In genomic region chr12:95217377-95218163, GRCh38 we compare ENCODE assay signal across 1 cellular context.
TF ChIP-seq lines count a peak whose summit lies in the region.

Gene FGD6 (minus strand): TSS chr12:95217467. CDS start chr12:95217240, 227 bp downstream.
Gene VEZT (plus strand): TSS chr12:95217807. CDS start chr12:95217851, 44 bp downstream.

TF ChIP-seq in HepG2, 621 proteins besides CTCF, POLR2A, EP300 and RAD21 (continues in another document):
- TF ChIP-seq TFE3 (CRISPR knock-in tag; IDR thresholded peaks at IDR 0.05): peak; percentile 70
- no peak for TF ChIP-seq ZNF432 (CRISPR knock-in tag; IDR thresholded peaks at IDR 0.05; ENCODE audit: borderline replicate concordance)
- TF ChIP-seq SOX6 (IDR thresholded peaks at IDR 0.05): no peak
- peak; percentile 37 for TF ChIP-seq SOX6 (CRISPR knock-in tag; IDR thresholded peaks at IDR 0.05)
- no peak for TF ChIP-seq ZSCAN30 (CRISPR knock-in tag; IDR thresholded peaks at IDR 0.05)
- peak; percentile 73; the same call in 1 of the 2 replicates for TF ChIP-seq ZNF547 (CRISPR knock-in tag; IDR thresholded peaks at IDR 0.05)
- peak; percentile 28; the same call in 1 of the 2 replicates for TF ChIP-seq ZC3H13 (CRISPR knock-in tag; IDR thresholded peaks at IDR 0.05)
- no peak for TF ChIP-seq KLF12 (CRISPR knock-in tag; IDR thresholded peaks at IDR 0.05; ENCODE audit: borderline replicate concordance)
- no peak for TF ChIP-seq ZNF354B (CRISPR knock-in tag; IDR thresholded peaks at IDR 0.05)
- TF ChIP-seq YY1 (IDR thresholded peaks at IDR 0.05; ENCODE audit: insufficient read depth, insufficient replicate concordance, low read depth, low read length): peak; percentile 92
- TF ChIP-seq ISX (CRISPR knock-in tag; conservative IDR thresholded peaks at IDR 0.05): no peak
- TF ChIP-seq HCFC1 (IDR thresholded peaks at IDR 0.05; ENCODE audit: low read depth, low read length): peak; percentile 93
- no peak for TF ChIP-seq ZNF891 (CRISPR knock-in tag; IDR thresholded peaks at IDR 0.05)
- no peak for TF ChIP-seq GTF2F1 (IDR thresholded peaks at IDR 0.05; ENCODE audit: low read length)
- TF ChIP-seq ZNF670 (CRISPR knock-in tag; IDR thresholded peaks at IDR 0.05; ENCODE audit: borderline replicate concordance): no peak
- no peak for TF ChIP-seq ZNF326 (CRISPR knock-in tag; IDR thresholded peaks at IDR 0.05; ENCODE audit: borderline replicate concordance)
- TF ChIP-seq ZNF563 (CRISPR knock-in tag; IDR thresholded peaks at IDR 0.05): peak; percentile 59; the same call in 1 of the 2 replicates
- TF ChIP-seq ZNF124 (CRISPR knock-in tag; IDR thresholded peaks at IDR 0.05): 0 out of 2 replicates have a peak, but pooled peaks have one; percentile 44
- TF ChIP-seq ZSCAN25 (CRISPR knock-in tag; IDR thresholded peaks at IDR 0.05): no peak
- TF ChIP-seq ZNF275 (CRISPR knock-in tag; IDR thresholded peaks at IDR 0.05; ENCODE audit: borderline replicate concordance): no peak
- TF ChIP-seq DRAP1 (CRISPR knock-in tag; IDR thresholded peaks at IDR 0.05): peak; percentile 78
- TF ChIP-seq PHF20 (CRISPR knock-in tag; IDR thresholded peaks at IDR 0.05): 0 out of 2 replicates have a peak, but pooled peaks have one; percentile 10
- TF ChIP-seq ZBTB1 (CRISPR knock-in tag; IDR thresholded peaks at IDR 0.05; ENCODE audit: borderline replicate concordance): no peak
- peak; percentile 44 for TF ChIP-seq REL (CRISPR knock-in tag; conservative IDR thresholded peaks at IDR 0.05)
- no peak; the same call in 1 of the 2 replicates for TF ChIP-seq ZMYM2 (CRISPR knock-in tag; IDR thresholded peaks at IDR 0.05)
- peak; percentile 16; the same call in 1 of the 2 replicates for TF ChIP-seq RXRB (CRISPR knock-in tag; IDR thresholded peaks at IDR 0.05; ENCODE audit: borderline replicate concordance)
- 0 out of 2 replicates have a peak, but pooled peaks have one; percentile 7 for TF ChIP-seq MAFF (IDR thresholded peaks at IDR 0.05; ENCODE audit: low read depth, low read length)
- no peak for TF ChIP-seq CEBPB (IDR thresholded peaks at IDR 0.05; ENCODE audit: borderline replicate concordance, low read depth, low read length)
- TF ChIP-seq PHB2 (IDR thresholded peaks at IDR 0.05; ENCODE audit: partially characterized antibody): no peak
- TF ChIP-seq MED13 (CRISPR knock-in tag; IDR thresholded peaks at IDR 0.05): 0 out of 2 replicates have a peak, but pooled peaks have one; percentile 1
- no peak; the same call in none of the 2 replicates for TF ChIP-seq THAP7 (CRISPR knock-in tag; IDR thresholded peaks at IDR 0.05)
- TF ChIP-seq HINFP (CRISPR knock-in tag; IDR thresholded peaks at IDR 0.05; ENCODE audit: low read depth): 0 out of 2 replicates have a peak, but pooled peaks have one; percentile 28
- TF ChIP-seq PLSCR1 (CRISPR knock-in tag; IDR thresholded peaks at IDR 0.05; ENCODE audit: borderline replicate concordance): no peak; the same call in 1 of the 2 replicates
- TF ChIP-seq ZNF496 (CRISPR knock-in tag; IDR thresholded peaks at IDR 0.05; ENCODE audit: insufficient replicate concordance): no peak
- TF ChIP-seq FOXJ3 (CRISPR knock-in tag; IDR thresholded peaks at IDR 0.05; ENCODE audit: borderline replicate concordance): no peak
- TF ChIP-seq ZNF75D (CRISPR knock-in tag; IDR thresholded peaks at IDR 0.05; ENCODE audit: borderline replicate concordance): no peak
- peak; percentile 98 for TF ChIP-seq ZBTB14 (CRISPR knock-in tag; IDR thresholded peaks at IDR 0.05)
- no peak for TF ChIP-seq NBN (conservative IDR thresholded peaks at IDR 0.05)
- TF ChIP-seq ZNF598 (CRISPR knock-in tag; IDR thresholded peaks at IDR 0.05; ENCODE audit: borderline replicate concordance): no peak
- TF ChIP-seq EZH2 (conservative IDR thresholded peaks at IDR 0.05; ENCODE audit: low read depth, low read length): no peak
- peak; percentile 90 for TF ChIP-seq ZNF263 (CRISPR knock-in tag; IDR thresholded peaks at IDR 0.05)
- TF ChIP-seq ZHX2 (IDR thresholded peaks at IDR 0.05; ENCODE audit: low read depth): peak; percentile 94
- TF ChIP-seq ZHX2 (CRISPR knock-in tag; IDR thresholded peaks at IDR 0.05; ENCODE audit: borderline replicate concordance): no peak
- no peak for TF ChIP-seq TOE1 (CRISPR knock-in tag; IDR thresholded peaks at IDR 0.05)
- TF ChIP-seq TFAP4 (IDR thresholded peaks at IDR 0.05; ENCODE audit: borderline replicate concordance, low read depth): peak; percentile 34; the same call in 1 of the 2 replicates
- TF ChIP-seq MAFG (CRISPR knock-in tag; IDR thresholded peaks at IDR 0.05): 0 out of 2 replicates have a peak, but pooled peaks have one; percentile 47
- TF ChIP-seq SRSF1 (optimal IDR thresholded peaks at IDR 0.05; ENCODE audit: low read depth, low read length): peak; percentile 53
- peak; percentile 92 for TF ChIP-seq ASH2L (IDR thresholded peaks at IDR 0.05; ENCODE audit: insufficient read length, low read depth, low read length)
- no peak for TF ChIP-seq RXRA (CRISPR knock-in tag; IDR thresholded peaks at IDR 0.05)
- TF ChIP-seq TBP (CRISPR knock-in tag; IDR thresholded peaks at IDR 0.05): no peak
- no peak for TF ChIP-seq ZMYM3 (CRISPR knock-in tag; IDR thresholded peaks at IDR 0.05)
- no peak for TF ChIP-seq ZNF10 (CRISPR knock-in tag; IDR thresholded peaks at IDR 0.05; ENCODE audit: borderline replicate concordance, low read depth)
- 0 out of 2 replicates have a peak, but pooled peaks have one; percentile 39 for TF ChIP-seq ZFYVE20 (CRISPR knock-in tag; IDR thresholded peaks at IDR 0.05; ENCODE audit: borderline replicate concordance, low read depth)
- 0 out of 2 replicates have a peak, but pooled peaks have one; percentile 34 for TF ChIP-seq HOXA9 (CRISPR knock-in tag; IDR thresholded peaks at IDR 0.05; ENCODE audit: borderline replicate concordance)
- no peak for TF ChIP-seq IKZF1 (IDR thresholded peaks at IDR 0.05)
- TF ChIP-seq MYC (CRISPR knock-in tag; IDR thresholded peaks at IDR 0.05; ENCODE audit: borderline replicate concordance): peak; percentile 77; the same call in 1 of the 2 replicates
- no peak for TF ChIP-seq ZNF878 (CRISPR knock-in tag; IDR thresholded peaks at IDR 0.05)
- TF ChIP-seq ZNF605 (CRISPR knock-in tag; IDR thresholded peaks at IDR 0.05): peak; percentile 90
